In genomic region chr2:191230174-191230573, GRCh38 we compare ENCODE assay signal across 13 cellular contexts.
DNase-seq lines count a peak whose midpoint lies in the region; ATAC-seq and TF ChIP-seq lines count a peak whose summit lies in the region.
"Had no signal": no experiment of that assay in that cellular context is flagged by ENCODE, and none has a peak within 500 bp of the region (broad histone marks: within the 10 kb centered on the region; RNA-seq: fewer than 3 reads in every experiment).

No MANE protein-coding gene starts in this region.

- H3K4me3 ChIP-seq in retinal pigment epithelial cell (ENCODE audit: low read length), result no peak overlapping the region
- H3K4me3 ChIP-seq: esophagus squamous epithelium, psoas muscle, thoracic aorta had no signal

- DNase-seq in EH (ENCODE audit: low read depth) (peak; percentile 97), RKO (ENCODE audit: low spot score) (peak; percentile 54), fibroblast of gingiva (ENCODE audit: low read depth) (peak; percentile 63), retinal pigment epithelial cell (ENCODE audit: low read depth) (peak; percentile 60)
- DNase-seq: esophagus squamous epithelium, left ventricle myocardium superior, NCI-H146, psoas muscle had no signal

- TF ChIP-seq CTCF in retinal pigment epithelial cell (conservative IDR thresholded peaks at IDR 0.05; ENCODE audit: low read depth, low read length), result no peak

- ATAC-seq in HG03469 (IDR thresholded peaks at IDR 0.05; ENCODE audit: unreplicated experiment), result no peak
- no peak for ATAC-seq in HG03442 (IDR thresholded peaks at IDR 0.05; ENCODE audit: unreplicated experiment)
- no peak for ATAC-seq in GM18517 (IDR thresholded peaks at IDR 0.05; ENCODE audit: unreplicated experiment)
- ATAC-seq in GM21619 (IDR thresholded peaks at IDR 0.05; ENCODE audit: unreplicated experiment), result no peak
- ATAC-seq: left ventricle myocardium superior, psoas muscle had no signal
